Comparison of ENCODE assay signal across 28 cellular contexts in the genomic region with DNA sequence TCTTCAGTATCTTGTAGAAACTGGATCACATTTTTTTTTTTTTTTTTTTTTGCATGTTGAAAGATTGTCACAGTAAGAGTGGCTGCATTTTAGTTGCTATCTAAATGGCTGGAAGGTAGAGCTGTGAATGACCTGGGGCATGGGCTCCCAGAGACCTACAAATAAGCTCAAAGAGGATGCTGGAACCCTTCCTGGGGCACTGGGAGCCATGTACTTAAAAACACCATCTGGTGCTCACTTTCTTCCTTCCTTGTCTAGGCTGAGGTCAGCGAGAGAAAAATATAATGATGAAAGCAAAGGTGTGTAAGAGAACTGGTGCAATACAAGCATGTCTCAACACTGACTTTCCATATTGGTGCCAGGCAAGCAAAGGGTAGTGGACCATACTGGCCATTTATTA.
"Had no signal": no experiment of that assay in that cellular context is flagged by ENCODE, and none has a peak within 500 bp of the region (broad histone marks: within the 10 kb centered on the region; RNA-seq: fewer than 3 reads in every experiment).

No MANE protein-coding gene starts in this region.

- DNase-seq: activated CD4-positive, alpha-beta T cell treated with anti-CD3 and anti-CD28 coated beads, Interleukin-2, amount 50 U/mL, for 1 hour; activated CD4-positive, CD25-positive, alpha-beta regulatory T cell treated with anti-CD3 and anti-CD28 coated beads, Interleukin-2, amount 50 U/mL, for 72 hours; activated gamma-delta T cell treated with Interleukin-2 at 50 U/mL for 16 hours; activated T-cell treated with anti-CD3 and anti-CD28 coated beads, Interleukin-2, amount 50 U/mL, for 4 hours; adrenal gland; endodermal cell; foreskin keratinocyte; heart left ventricle; hypothalamus; immature natural killer cell; kidney; left colon; mammary epithelial cell; naive B cell; nephron progenitor cell; pancreas; retina; stimulated activated CD4-positive, alpha-beta T cell treated with anti-CD3 and anti-CD28 coated beads, Interleukin-12 subunit alpha, Interleukin-12 subunit beta, amount 100 ng/mL, for 4 hours; stimulated activated CD4-positive, alpha-beta T cell treated with anti-CD3 and anti-CD28 coated beads, Interleukin-4, amount 100 ng/mL, for 1 hour; stimulated activated naive CD8-positive, alpha-beta T cell treated with anti-CD3 and anti-CD28 coated beads, Interleukin-15, Interleukin-2, amounts not matched to agents 100 U/mL and 50 U/mL, for 24 hours; T-helper 2 cell; testis; transverse colon had no signal

- H3K36me3 Mint-ChIP-seq: brain, mesothelial cell of epicardium had no signal

- H3K27me3 Mint-ChIP-seq: activated naive CD4-positive, alpha-beta T cell treated with anti-CD3 and anti-CD28 coated beads, Interleukin-2, amount 50 U/mL, for 24 hours had no signal

- H3K9me3 Mint-ChIP-seq: activated T-cell treated with anti-CD3 and anti-CD28 coated beads, Interleukin-2, amount 50 U/mL, for 4 hours; endodermal cell; mesothelial cell of epicardium; nephron progenitor cell had no signal

- H3K27ac Mint-ChIP-seq: activated T-helper 17 cell treated with anti-CD3 and anti-CD28 coated beads, Interleukin-2, amount 50 U/mL, for 72 hours; brain; endodermal cell; mesothelial cell of epicardium; naive B cell had no signal

- H3K4me1 Mint-ChIP-seq: brain, mesothelial cell of epicardium, naive B cell, nephron progenitor cell had no signal

- H3K4me3 Mint-ChIP-seq: activated naive CD4-positive, alpha-beta T cell treated with anti-CD3 and anti-CD28 coated beads, Interleukin-2, amount 50 U/mL, for 24 hours; activated T-cell treated with anti-CD3 and anti-CD28 coated beads, Interleukin-2, amount 50 U/mL, for 4 hours; brain; endodermal cell; mesothelial cell of epicardium; naive B cell; nephron progenitor cell had no signal

- ATAC-seq: activated T-cell treated with anti-CD3 and anti-CD28 coated beads, Interleukin-2, amount 50 U/mL, for 4 hours; activated T-helper 17 cell treated with anti-CD3 and anti-CD28 coated beads, Interleukin-2, amount 50 U/mL, for 72 hours; foreskin keratinocyte; heart left ventricle; left colon; pancreas; sciatic nerve; stimulated activated naive CD8-positive, alpha-beta T cell treated with anti-CD3 and anti-CD28 coated beads, Interleukin-15, Interleukin-2, amounts not matched to agents 100 U/mL and 50 U/mL, for 24 hours had no signal
